In the genomic region with DNA sequence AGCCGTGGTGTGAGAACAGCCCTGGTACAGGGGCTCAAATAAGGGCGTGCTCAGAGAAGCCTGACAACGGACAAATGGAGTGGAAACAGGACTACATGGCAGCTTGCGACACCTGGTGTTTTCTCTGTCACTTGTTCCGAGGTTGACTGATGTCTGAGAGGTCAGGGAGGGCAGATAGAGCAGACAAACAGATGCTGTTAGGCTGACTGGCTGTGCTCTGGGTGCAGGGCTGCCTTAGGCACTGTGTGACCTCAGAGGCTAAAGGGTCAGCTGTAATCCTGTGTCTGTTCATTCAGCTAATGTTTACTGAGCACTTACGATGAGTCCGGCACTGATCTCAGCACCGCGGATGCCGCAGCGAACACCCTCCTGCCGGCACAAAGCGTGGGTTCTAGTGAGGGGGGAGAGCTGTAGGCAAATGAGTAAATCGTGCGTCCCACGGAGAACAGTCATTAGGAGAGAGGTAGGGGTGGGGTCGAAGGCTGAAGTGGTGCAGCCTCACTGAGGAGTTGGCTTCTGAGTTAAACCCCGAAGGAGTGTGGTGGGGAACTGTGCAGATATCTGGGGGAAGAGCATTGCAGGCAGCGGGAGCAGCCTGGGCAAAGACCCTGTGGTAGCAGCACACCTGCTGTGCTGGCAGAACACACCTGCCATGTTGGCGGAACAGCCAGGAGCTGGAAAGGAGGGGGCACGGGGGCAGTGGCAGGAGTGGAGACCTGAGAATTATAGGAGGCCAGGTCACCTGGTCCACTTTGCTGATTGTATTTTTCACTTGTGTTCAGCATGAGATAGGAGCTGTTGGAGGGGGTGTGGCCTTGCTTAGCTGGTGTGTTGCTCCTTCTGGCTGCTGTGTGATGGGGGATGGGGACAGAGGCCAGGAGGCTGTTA, we compare ENCODE assay signal across 8 cellular contexts. TPM values are rescaled to one million over a fixed set of nuclear protein-coding genes. Genes with fewer than 3 reads are reported as not detected.
DNase-seq lines count a peak whose midpoint lies in the region; ATAC-seq and TF ChIP-seq lines count a peak whose summit lies in the region.

No MANE protein-coding gene starts in this region.

- TF ChIP-seq CTCF in GM12875 (IDR thresholded peaks at IDR 0.05; ENCODE audit: borderline replicate concordance, insufficient read depth, low read depth, low read length) (peak; percentile 35; the same call in 1 of the 2 replicates), GM20000 (IDR thresholded peaks at IDR 0.05; ENCODE audit: extremely low read depth, missing control alignments) (peak; percentile 30), natural killer cell (IDR thresholded peaks at IDR 0.05) (no peak)

- H3K4me1 ChIP-seq in esophagus (ENCODE audit: control insufficient read depth in 2 of 2, insufficient read depth in 2 of 2, low read length in 1 of 2) = peaks cover 0 to 23% of the 10 kb centered on the region in 2 donors

- H3K27me3 Mint-ChIP-seq in natural killer cell (ENCODE audit: low read depth in 2 of 2) = no peaks in the 10 kb centered on the region

- H3K27me3 ChIP-seq in esophagus (ENCODE audit: control insufficient read depth in 1 of 2, insufficient read depth in 2 of 2, low read length in 2 of 2) = no peaks in the 10 kb centered on the region

- H3K27ac Mint-ChIP-seq in natural killer cell = no peak overlapping the region

- no peaks in the 10 kb centered on the region for H3K4me1 Mint-ChIP-seq in natural killer cell

- intact Hi-C loops in natural killer cell (cut with micrococcal nuclease) = no loop called here

- peak overlapping the region; percentile 14 to 91 for H3K27ac ChIP-seq in esophagus (ENCODE audit: low read depth in 2 of 2, low read length in 1 of 2)

- DNase-seq in GM20000 (ENCODE audit: low spot score) = peak; percentile 76
- no peak for DNase-seq in middle frontal gyrus (ENCODE audit: extremely low spot score, low spot score)
- no peak for DNase-seq in natural killer cell
- no peak for DNase-seq in cerebellar cortex (ENCODE audit: low spot score)
- no peak for DNase-seq in stimulated activated CD4-positive, alpha-beta T cell treated with anti-CD3 and anti-CD28 coated beads, Interleukin-4, amount 100 ng/mL, for 1 hour

- H3K4me3 Mint-ChIP-seq in natural killer cell = no peak overlapping the region

- peaks cover 13 to 40% of the 10 kb centered on the region in 2 donors for H3K36me3 ChIP-seq in esophagus (ENCODE audit: control insufficient read depth in 2 of 2, insufficient read depth in 2 of 2, low read length in 1 of 2)

- ATAC-seq in HG03457 (IDR thresholded peaks at IDR 0.05; ENCODE audit: unreplicated experiment) (peak; percentile 83), natural killer cell (no peak)

- H3K9me3 ChIP-seq in esophagus (ENCODE audit: control insufficient read depth in 2 of 2, insufficient read depth in 1 of 2, low read depth in 1 of 2, low read length in 1 of 2) = no peaks in the 10 kb centered on the region

- H3K4me3 ChIP-seq in GM12875 (ENCODE audit: low read depth, low read length) = no peak overlapping the region
- H3K4me3 ChIP-seq in esophagus (ENCODE audit: low read depth in 1 of 2, low read length in 2 of 2) = no peak overlapping the region

- 55 to 68% methylated on average over 21 of the region's 21 CpGs for WGBS in esophagus, 2 donors

- no peaks in the 10 kb centered on the region for H3K9me3 Mint-ChIP-seq in natural killer cell

- no peaks in the 10 kb centered on the region for H3K36me3 Mint-ChIP-seq in natural killer cell

RNA-seq across cellular contexts. Expression of gene GPT2, which starts 35.0 kb away (rescaled TPM):
- polyA plus RNA-seq in esophagus = 10 to 100 TPM; 53.8 to 65.8 TPM
- total RNA-seq in natural killer cell = 1 to 10 TPM in 2 of 3 donors, under 1 TPM in 1; 0.64 to 1.3 (median 1.2) TPM

RNA-seq across cellular contexts. Expression of gene DNAJA2, which starts 54.3 kb away (rescaled TPM):
- 10 to 100 TPM; 31.1 to 39.2 TPM for polyA plus RNA-seq in esophagus
- 10 to 100 TPM; 71.8 to 83.2 (median 74.5) TPM for total RNA-seq in natural killer cell
